ENCODE assay signal across 8 cellular contexts in the genomic region with DNA sequence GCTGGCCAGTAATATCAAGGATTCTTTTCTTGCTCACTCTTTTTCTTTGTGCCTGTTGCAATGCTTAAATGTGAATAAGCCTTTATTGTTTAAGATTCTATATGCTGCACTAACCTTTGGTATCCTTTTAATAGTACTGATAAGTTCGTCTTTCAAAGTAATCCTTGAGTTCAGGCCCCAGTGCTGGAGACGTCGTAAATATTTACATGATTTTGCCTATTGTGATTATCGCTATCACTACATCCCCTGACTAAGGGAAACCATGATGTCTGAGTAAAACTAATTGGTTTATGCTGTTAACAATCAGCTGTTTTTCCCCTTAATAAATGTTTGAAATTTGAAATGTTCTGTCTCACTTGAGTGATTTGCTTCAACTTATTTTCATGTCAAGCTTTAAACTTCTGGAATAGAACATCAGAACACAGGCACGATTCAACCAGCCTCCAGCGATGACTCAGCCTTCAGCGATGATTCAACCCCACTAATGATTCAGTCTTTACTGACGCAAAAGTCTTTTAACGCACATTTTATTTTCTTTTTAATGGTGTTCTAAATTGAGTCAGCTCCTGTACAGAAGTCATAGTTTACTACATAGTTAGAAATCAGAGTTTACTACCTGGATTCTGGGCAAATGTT. TPM values are rescaled to one million over a fixed set of nuclear protein-coding genes. Genes with fewer than 3 reads are reported as not detected.
DNase-seq lines count a peak whose midpoint lies in the region; ATAC-seq lines count a peak whose summit lies in the region.

No MANE protein-coding gene starts in this region.

- no peak for ATAC-seq in left colon
- no peak for ATAC-seq in HG03354 (IDR thresholded peaks at IDR 0.05; ENCODE audit: poor library complexity, severe bottlenecking, unreplicated experiment)
- no peak for ATAC-seq in HG03280 (IDR thresholded peaks at IDR 0.05; ENCODE audit: unreplicated experiment)

- H3K4me2 ChIP-seq in BLaER1 treated with 17β-estradiol and CSF1 and Interleukin-3, amounts not matched to agents 10 nM and 100 nM, result peak overlapping the region in 6 of 11 experiments; percentile 5 to 66 (median 48); a peak in 11 of 22 replicates

- H4K20me1 ChIP-seq in BLaER1 treated with 17β-estradiol and CSF1 and Interleukin-3, amounts not matched to agents 10 nM and 100 nM, result no peaks in the 10 kb centered on the region

- peaks cover 0 to 24% (median 10%) of the 10 kb centered on the region in 11 experiments; a peak in 12 of 22 replicates for H3K27me3 ChIP-seq in BLaER1 treated with 17β-estradiol and CSF1 and Interleukin-3, amounts not matched to agents 10 nM and 100 nM

- peak overlapping the region in 2 of 11 experiments; percentile 13 to 23; a peak in 4 of 22 replicates for H3K27ac ChIP-seq in BLaER1 treated with 17β-estradiol and CSF1 and Interleukin-3, amounts not matched to agents 10 nM and 100 nM

- 0 out of 22 replicates have a peak, but pooled peaks cover 0 to 5% (median 0%) of the 10 kb centered on the region in 11 experiments for H3K9me3 ChIP-seq in BLaER1 treated with 17β-estradiol and CSF1 and Interleukin-3, amounts not matched to agents 10 nM and 100 nM (replicated peaks in 1 of 11)

- intact Hi-C loops in left colon (cut with DNase I, micrococcal nuclease), result no loop called here

- H3K4me3 ChIP-seq in BLaER1 treated with 17β-estradiol and CSF1 and Interleukin-3, amounts not matched to agents 10 nM and 100 nM, result no peak overlapping the region

- peaks cover 11 to 51% (median 29%) of the 10 kb centered on the region in 10 experiments for H3K4me1 ChIP-seq in BLaER1 treated with 17β-estradiol and CSF1 and Interleukin-3, amounts not matched to agents 10 nM and 100 nM

- no peak overlapping the region for H3K9ac ChIP-seq in BLaER1 treated with 17β-estradiol and CSF1 and Interleukin-3, amounts not matched to agents 10 nM and 100 nM

- H3K36me3 ChIP-seq in BLaER1 treated with 17β-estradiol and CSF1 and Interleukin-3, amounts not matched to agents 10 nM and 100 nM, result peaks cover 4 to 29% (median 16%) of the 10 kb centered on the region in 11 experiments; a peak in 18 of 22 replicates

- peak; percentile 71 for DNase-seq in NCI-H460 (ENCODE audit: extremely low read depth, low read depth)
- peak; percentile 13 for DNase-seq in activated effector memory CD4-positive, alpha-beta T cell treated with Interleukin-2 at 50 U/mL for 16 hours
- peak; percentile 87 for DNase-seq in glomerular endothelial cell (ENCODE audit: extremely low read depth, low read depth, low spot score)
- peak; percentile 73 for DNase-seq in stimulated activated CD4-positive, alpha-beta T cell treated with anti-CD3 and anti-CD28 coated beads, Interleukin-2, amount 100 ng/mL, for 4 hours (ENCODE audit: low read depth)
- DNase-seq in left colon, result no peak

RNA-seq across cellular contexts. Expression of a gene that starts 3.9 kb away (rescaled TPM):
- total RNA-seq in NCI-H460 (2014; rRNA removed; shearing (Covaris generic)), result 149 and 199 TPM in 2 replicates
- polyA plus RNA-seq in NCI-H460 (2014; cell fraction: nucleus; rRNA removed), result 59.6 and 86.9 TPM in 2 replicates
- 48.8 and 78.6 TPM in 2 replicates for total RNA-seq in glomerular endothelial cell
- total RNA-seq in left colon, result 100 to 1,000 TPM; 126 to 143 TPM

RNA-seq across cellular contexts. Expression of a gene that starts 20.1 kb away (rescaled TPM):
- 46.2 and 49.0 TPM in 2 replicates for total RNA-seq in NCI-H460 (2014; rRNA removed; shearing (Covaris generic))
- polyA plus RNA-seq in NCI-H460 (2014; cell fraction: nucleus; rRNA removed), result 38.2 and 45.5 TPM in 2 replicates
- total RNA-seq in glomerular endothelial cell, result 7.8 and 7.9 TPM in 2 replicates
- total RNA-seq in left colon, result 10 to 100 TPM in 1 of 2 donors, 1 to 10 TPM in 1; 9.4 to 11.1 TPM

Comparison
In these comparisons a context has a peak if more than half of its experiments do, and no peak if none do; other contexts are left out.
1. DNase-seq: peak in NCI-H460 (single experiment), activated effector memory CD4-positive, alpha-beta T cell treated with Interleukin-2 at 50 U/mL for 16 hours (single experiment), glomerular endothelial cell (single experiment) and stimulated activated CD4-positive, alpha-beta T cell treated with anti-CD3 and anti-CD28 coated beads, Interleukin-2, amount 100 ng/mL, for 4 hours (single experiment); none in left colon (0 of 2).